9 cellular contexts compared by ENCODE assay signal in genomic region chr20:4160761-4161305, GRCh38. TPM values are rescaled to one million over a fixed set of nuclear protein-coding genes. Genes with fewer than 3 reads are reported as not detected.
DNase-seq lines count a peak whose midpoint lies in the region; ATAC-seq and TF ChIP-seq lines count a peak whose summit lies in the region.
"Had no signal": no experiment of that assay in that cellular context is flagged by ENCODE, and none has a peak within 500 bp of the region (broad histone marks: within the 10 kb centered on the region; RNA-seq: fewer than 3 reads in every experiment).

No MANE protein-coding gene starts in this region.

- intact Hi-C loops in PC-9 (cut with micrococcal nuclease; ENCODE audit: unreplicated experiment) (loop anchor here (2.0 kb wide), 1 partner anchor 42 kb away; no protein-coding TSS in a partner anchor), upper lobe of right lung (cut with DNase I) (no loop called here)
- intact Hi-C loops in dendritic cell treated with granulocyte-macrophage colony-stimulating factor and Interleukin-4, amounts not matched to agents 40 ng/mL and 50 ng/mL, for 4 days (cut with micrococcal nuclease) = no loop called here

- peaks cover 33% of the 10 kb centered on the region for H3F3A ChIP-seq in PC-9 (ENCODE audit: insufficient read depth, low read depth)

- TF ChIP-seq CTCF in PC-9 (conservative IDR thresholded peaks at IDR 0.05) (no peak), upper lobe of right lung (IDR thresholded peaks at IDR 0.05) (no peak)

- no TSS peak for BruUV-seq in PC-9 (replicated peaks; lab: Mats Ljungman, UMichigan)

- POLR2A ChIA-PET in PC-9 (lab: Charles Lee; ENCODE audit: unreplicated experiment) = interaction anchor here (0.5 to 0.7 kb wide), 2 partner anchors 48 to 383 kb away, joined by 6 to 7 read pairs; no protein-coding TSS in a partner anchor

- H3K4me3 ChIP-seq in PC-9 (peak overlapping the region; percentile 45; the same call in 1 of the 2 replicates), upper lobe of right lung (no peak overlapping the region)

- H3K79me2 ChIP-seq in PC-9 (ENCODE audit: low read depth) = peaks cover 53% of the 10 kb centered on the region

- H3K27me3 ChIP-seq in PC-9 (ENCODE audit: insufficient read depth, low read depth) = no peaks in the 10 kb centered on the region
- H3K27me3 ChIP-seq in upper lobe of right lung = no peaks in the 10 kb centered on the region

- H3K4me2 ChIP-seq in PC-9 = peak overlapping the region; percentile 81

- H3K27ac ChIP-seq in PC-9 (peak overlapping the region; percentile 73), upper lobe of right lung (no peak overlapping the region)

- H3K9me3 ChIP-seq in PC-9 (ENCODE audit: insufficient read depth, low read depth) = no peaks in the 10 kb centered on the region
- H3K9me3 ChIP-seq in upper lobe of right lung = no peaks in the 10 kb centered on the region

- peaks cover 27% of the 10 kb centered on the region for H3K36me3 Mint-ChIP-seq in dendritic cell treated with granulocyte-macrophage colony-stimulating factor and Interleukin-4, amounts not matched to agents 40 ng/mL and 50 ng/mL, for 4 days (ENCODE audit: low read depth)
- H3K36me3 Mint-ChIP-seq: activated naive CD4-positive, alpha-beta T cell treated with anti-CD3 and anti-CD28 coated beads, Interleukin-2, amount 50 U/mL, for 24 hours had no signal

- H3K36me3 ChIP-seq in PC-9 (ENCODE audit: low read depth) = no peaks in the 10 kb centered on the region
- H3K36me3 ChIP-seq in upper lobe of right lung = no peaks in the 10 kb centered on the region

- H3K27ac Mint-ChIP-seq in dendritic cell treated with granulocyte-macrophage colony-stimulating factor and Interleukin-4, amounts not matched to agents 40 ng/mL and 50 ng/mL, for 4 days = peak overlapping the region; percentile 89
- H3K27ac Mint-ChIP-seq: activated naive CD4-positive, alpha-beta T cell treated with anti-CD3 and anti-CD28 coated beads, Interleukin-2, amount 50 U/mL, for 24 hours had no signal

- ATAC-seq in upper lobe of right lung (peak; percentile 57), GM19324 (IDR thresholded peaks at IDR 0.05; ENCODE audit: low FRiP score, unreplicated experiment) (no peak)

- H3K27me3 Mint-ChIP-seq in dendritic cell treated with granulocyte-macrophage colony-stimulating factor and Interleukin-4, amounts not matched to agents 40 ng/mL and 50 ng/mL, for 4 days = peaks cover 12% of the 10 kb centered on the region
- H3K27me3 Mint-ChIP-seq: activated naive CD4-positive, alpha-beta T cell treated with anti-CD3 and anti-CD28 coated beads, Interleukin-2, amount 50 U/mL, for 24 hours had no signal

- H3K4me1 ChIP-seq in PC-9 (replicated peaks; ENCODE audit: insufficient read depth) (peaks cover 64% of the 10 kb centered on the region), upper lobe of right lung (peaks cover 14% of the 10 kb centered on the region)

- H2AFZ ChIP-seq in PC-9 = no peak overlapping the region

- peak; percentile 69 for DNase-seq in Daoy (ENCODE audit: low read depth)
- peak; percentile 61 to 72 for DNase-seq in PC-9
- peak; percentile 53 for DNase-seq in middle frontal gyrus (ENCODE audit: extremely low spot score, low spot score)
- DNase-seq in upper lobe of right lung = peak; percentile 63
- no peak for DNase-seq in NCI-H2107 treated with DMSO at 0.1 percent for 48 hours (lab: John Stamatoyannopoulos, UW; ENCODE audit: unreplicated experiment)
- no peak for DNase-seq in GM03348 (ENCODE audit: low spot score)

- CTCF ChIA-PET in PC-9 (lab: Charles Lee) = no interaction called here

- H3K9me2 ChIP-seq in PC-9 (ENCODE audit: insufficient read depth) = no peaks in the 10 kb centered on the region

- peaks cover 6% of the 10 kb centered on the region; the same call in 1 of the 2 replicates for H4K20me1 ChIP-seq in PC-9 (ENCODE audit: insufficient read depth)

- no peaks in the 10 kb centered on the region for H3K9me3 Mint-ChIP-seq in dendritic cell treated with granulocyte-macrophage colony-stimulating factor and Interleukin-4, amounts not matched to agents 40 ng/mL and 50 ng/mL, for 4 days
- H3K9me3 Mint-ChIP-seq: activated naive CD4-positive, alpha-beta T cell treated with anti-CD3 and anti-CD28 coated beads, Interleukin-2, amount 50 U/mL, for 24 hours had no signal

- peak overlapping the region; percentile 51 for H3K4me3 Mint-ChIP-seq in dendritic cell treated with granulocyte-macrophage colony-stimulating factor and Interleukin-4, amounts not matched to agents 40 ng/mL and 50 ng/mL, for 4 days
- H3K4me3 Mint-ChIP-seq: activated naive CD4-positive, alpha-beta T cell treated with anti-CD3 and anti-CD28 coated beads, Interleukin-2, amount 50 U/mL, for 24 hours had no signal

- H3K4me1 Mint-ChIP-seq in dendritic cell treated with granulocyte-macrophage colony-stimulating factor and Interleukin-4, amounts not matched to agents 40 ng/mL and 50 ng/mL, for 4 days (ENCODE audit: low read depth) = peaks cover 85% of the 10 kb centered on the region

RNA-seq across cellular contexts. Expression of gene SMOX, which starts 12.2 kb away (rescaled TPM):
- total RNA-seq in Daoy (2014; rRNA removed; shearing (Covaris generic)) = 35.8 and 37.6 TPM in 2 replicates
- 32.3 and 34.5 TPM in 2 replicates for total RNA-seq in PC-9 (2021)
- total RNA-seq in upper lobe of right lung = 4.3 TPM

Comparison
In these comparisons a context has a peak if more than half of its experiments do, and no peak if none do; other contexts are left out.
1. DNase-seq: peak in Daoy (single experiment), PC-9 (2 of 2), middle frontal gyrus (single experiment) and upper lobe of right lung (single experiment); none in NCI-H2107 treated with DMSO at 0.1 percent for 48 hours (single experiment) and GM03348 (single experiment).